10 cellular contexts compared by ENCODE assay signal in genomic region chr13:111068009-111068350, GRCh38. TPM values are rescaled to one million over a fixed set of nuclear protein-coding genes. Genes with fewer than 3 reads are reported as not detected.
A peak's percentile ranks its signal among the peaks of the same experiment; 100 is the strongest.
DNase-seq lines count a peak whose midpoint lies in the region; ATAC-seq and TF ChIP-seq lines count a peak whose summit lies in the region.
"Had no signal": no experiment of that assay in that cellular context is flagged by ENCODE, and none has a peak within 500 bp of the region (broad histone marks: within the 10 kb centered on the region; RNA-seq: fewer than 3 reads in every experiment).

No MANE protein-coding gene starts in this region.

- H3F3A ChIP-seq in smooth muscle cell (ENCODE audit: low read depth) = no peaks in the 10 kb centered on the region

- POLR2A ChIA-PET in activated CD8-positive, alpha-beta T cell treated with anti-CD3 and anti-CD28 coated beads for 36 hours (lab: Charles Lee) = interaction anchor here (0.8 kb wide), 1 partner anchor 336 kb away, joined by 3 read pairs; no protein-coding TSS in a partner anchor

- H3K36me3 Mint-ChIP-seq in activated CD4-positive, alpha-beta T cell treated with anti-CD3 and anti-CD28 coated beads, Interleukin-2, amount 10 ng/mL, durations not matched to agents 24 days and 14 days (ENCODE audit: low read depth) = no peaks in the 10 kb centered on the region
- H3K36me3 Mint-ChIP-seq in activated CD8-positive, alpha-beta T cell treated with anti-CD3 and anti-CD28 coated beads for 36 hours (ENCODE audit: low read depth) = peaks cover 3% of the 10 kb centered on the region

- H3K79me2 ChIP-seq in smooth muscle cell (ENCODE audit: low read depth) = no peaks in the 10 kb centered on the region

- CTCF ChIA-PET in activated CD8-positive, alpha-beta T cell treated with anti-CD3 and anti-CD28 coated beads for 36 hours (lab: Charles Lee) = interaction anchor here (0.7 to 4.1 kb wide), 65 partner anchors 9 to 372 kb away, joined by 3 to 48 read pairs (median 4); partner anchors contain the start of gene ANKRD10

- H3K27ac ChIP-seq in iPS-18a (ENCODE audit: low read length) (no peak overlapping the region), smooth muscle cell (ENCODE audit: low read depth) (no peak overlapping the region)

- H3K9me3 ChIP-seq in iPS-18a (ENCODE audit: control insufficient read depth, low read depth, low read length) (no peaks in the 10 kb centered on the region), smooth muscle cell (replicated peaks; ENCODE audit: low read depth) (no peaks in the 10 kb centered on the region)

- H3K9ac ChIP-seq in iPS-18a (ENCODE audit: low read length) (no peak overlapping the region), smooth muscle cell (ENCODE audit: low read depth) (no peak overlapping the region)

- intact Hi-C loops in activated CD4-positive, alpha-beta T cell treated with anti-CD3 and anti-CD28 coated beads, Interleukin-2, amount 10 ng/mL, durations not matched to agents 24 days and 14 days (cut with micrococcal nuclease) = loop anchor here (1.0 to 10.0 kb wide), 3 partner anchors 47 to 334 kb away; partner anchors contain the start of gene ARHGEF7
- intact Hi-C loops in activated CD8-positive, alpha-beta T cell treated with anti-CD3 and anti-CD28 coated beads for 36 hours (cut with micrococcal nuclease) = loop anchor here (10.0 kb wide), 1 partner anchor 137 kb away; no protein-coding TSS in a partner anchor

- no peak overlapping the region for H3K27ac Mint-ChIP-seq in activated CD4-positive, alpha-beta T cell treated with anti-CD3 and anti-CD28 coated beads, Interleukin-2, amount 10 ng/mL, durations not matched to agents 24 days and 14 days
- H3K27ac Mint-ChIP-seq in activated CD8-positive, alpha-beta T cell treated with anti-CD3 and anti-CD28 coated beads for 36 hours = no peak overlapping the region

- peak overlapping the region; percentile 91 for H2AFZ ChIP-seq in smooth muscle cell (ENCODE audit: low read depth)

- peak overlapping the region; percentile 68 for H3K4me3 ChIP-seq in iPS-18a (ENCODE audit: low read length)
- peak overlapping the region; percentile 61 for H3K4me3 ChIP-seq in smooth muscle cell

- H3K36me3 ChIP-seq in iPS-18a (ENCODE audit: control insufficient read depth, low read depth, low read length) (no peaks in the 10 kb centered on the region), smooth muscle cell (ENCODE audit: low read depth) (no peaks in the 10 kb centered on the region)

- peaks cover 8% of the 10 kb centered on the region for H3K4me1 Mint-ChIP-seq in activated CD4-positive, alpha-beta T cell treated with anti-CD3 and anti-CD28 coated beads, Interleukin-2, amount 10 ng/mL, durations not matched to agents 24 days and 14 days
- peaks cover 3% of the 10 kb centered on the region for H3K4me1 Mint-ChIP-seq in activated CD8-positive, alpha-beta T cell treated with anti-CD3 and anti-CD28 coated beads for 36 hours (ENCODE audit: low read depth)

- 18% methylated on average over 2 of the region's 2 CpGs for WGBS in smooth muscle cell (ENCODE audit: low lambda C conversion rate)

- H3K4me1 ChIP-seq in iPS-18a (ENCODE audit: control insufficient read depth, low read depth, low read length) = peaks cover 28% of the 10 kb centered on the region
- H3K4me1 ChIP-seq in smooth muscle cell (ENCODE audit: low read depth) = no peaks in the 10 kb centered on the region

- peak overlapping the region; percentile 68 for H3K4me3 Mint-ChIP-seq in activated CD4-positive, alpha-beta T cell treated with anti-CD3 and anti-CD28 coated beads, Interleukin-2, amount 10 ng/mL, durations not matched to agents 24 days and 14 days
- H3K4me3 Mint-ChIP-seq in activated CD8-positive, alpha-beta T cell treated with anti-CD3 and anti-CD28 coated beads for 36 hours = peak overlapping the region; percentile 62

- peaks cover 22% of the 10 kb centered on the region for H3K27me3 ChIP-seq in iPS-18a (ENCODE audit: control insufficient read depth, insufficient read depth, low read length)
- H3K27me3 ChIP-seq in smooth muscle cell (ENCODE audit: low read depth) = no peaks in the 10 kb centered on the region

- H4K20me1 ChIP-seq in smooth muscle cell (ENCODE audit: low read depth) = no peaks in the 10 kb centered on the region

- peak; percentile 67 for TF ChIP-seq CTCF in activated CD8-positive, alpha-beta T cell treated with anti-CD3 and anti-CD28 coated beads for 36 hours (IDR thresholded peaks at IDR 0.05)
- no peak for TF ChIP-seq CTCF in smooth muscle cell (IDR thresholded peaks at IDR 0.05; ENCODE audit: borderline replicate concordance, insufficient read depth, poor library complexity, severe bottlenecking)

- H3K4me2 ChIP-seq in smooth muscle cell = peak overlapping the region; percentile 97

- no peak for ATAC-seq in activated CD8-positive, alpha-beta T cell treated with anti-CD3 and anti-CD28 coated beads for 36 hours
- no peak for ATAC-seq in HG03442 (IDR thresholded peaks at IDR 0.05; ENCODE audit: unreplicated experiment)

- H3K9me3 Mint-ChIP-seq in activated CD4-positive, alpha-beta T cell treated with anti-CD3 and anti-CD28 coated beads, Interleukin-2, amount 10 ng/mL, durations not matched to agents 24 days and 14 days = peaks cover 12% of the 10 kb centered on the region
- peaks cover 13% of the 10 kb centered on the region for H3K9me3 Mint-ChIP-seq in activated CD8-positive, alpha-beta T cell treated with anti-CD3 and anti-CD28 coated beads for 36 hours

- no peak for DNase-seq in activated CD4-positive, alpha-beta T cell treated with anti-CD3 and anti-CD28 coated beads, Interleukin-2, amount 10 ng/mL, durations not matched to agents 24 days and 14 days
- DNase-seq in activated CD4-positive, alpha-beta T cell treated with anti-CD3 and anti-CD28 coated beads, Interleukin-2, amount 50 U/mL, for 4 hours = no peak
- no peak for DNase-seq in activated CD8-positive, alpha-beta T cell treated with anti-CD3 and anti-CD28 coated beads for 36 hours
- DNase-seq in smooth muscle cell (lab: John Stamatoyannopoulos, UW; ENCODE audit: unreplicated experiment) (no peak), cerebellar cortex (ENCODE audit: low spot score) (no peak)
- no peak for DNase-seq in activated naive CD4-positive, alpha-beta T cell (lab: John Stamatoyannopoulos, UW)
- DNase-seq: activated gamma-delta T cell; NK-92 treated with Interleukin-12 subunit alpha and Interleukin-12 subunit beta, amount 100 ng/mL, for 24 hours had no signal

- H3K27me3 Mint-ChIP-seq in activated CD4-positive, alpha-beta T cell treated with anti-CD3 and anti-CD28 coated beads, Interleukin-2, amount 10 ng/mL, durations not matched to agents 24 days and 14 days = peaks cover 62% of the 10 kb centered on the region
- peaks cover 35% of the 10 kb centered on the region for H3K27me3 Mint-ChIP-seq in activated CD8-positive, alpha-beta T cell treated with anti-CD3 and anti-CD28 coated beads for 36 hours

RNA-seq across cellular contexts. Expression of gene ARHGEF7, which starts 47.1 kb away (rescaled TPM):
- total RNA-seq in activated CD4-positive, alpha-beta T cell treated with anti-CD3 and anti-CD28 coated beads, Interleukin-2, amount 10 ng/mL, durations not matched to agents 24 days and 14 days = 69.3 and 72.3 TPM in 2 replicates
- 10 to 100 TPM; 67.0 to 71.2 TPM for total RNA-seq in activated CD8-positive, alpha-beta T cell treated with anti-CD3 and anti-CD28 coated beads for 36 hours
- total RNA-seq in smooth muscle cell = 21.9 and 32.4 TPM in 2 replicates
- polyA plus RNA-seq in smooth muscle cell = 13.8 and 23.6 TPM in 2 replicates
